Comparison of ENCODE assay signal across 12 cellular contexts in the genomic region with DNA sequence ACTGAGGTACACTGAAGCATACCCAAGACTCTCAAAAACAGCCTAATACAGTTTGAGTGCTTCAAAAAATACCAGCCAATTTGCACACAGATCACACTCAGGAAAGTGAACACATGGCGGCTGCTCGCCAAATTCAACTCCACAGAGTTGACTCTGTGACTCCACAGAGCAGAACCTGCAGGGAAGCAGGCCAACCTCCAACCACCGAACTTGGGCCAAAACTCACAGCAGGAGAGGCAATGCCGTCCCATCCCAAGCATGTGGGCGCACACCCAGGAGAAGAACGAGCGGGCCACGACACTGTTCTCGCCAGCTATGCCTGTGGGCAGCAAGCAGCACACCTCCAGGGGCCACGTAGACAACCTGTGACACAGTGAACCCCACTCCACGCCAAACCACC. TPM values are rescaled to one million over a fixed set of nuclear protein-coding genes. Genes with fewer than 3 reads are reported as not detected.
A peak's percentile ranks its signal among the peaks of the same experiment; 100 is the strongest.
DNase-seq lines count a peak whose midpoint lies in the region; ATAC-seq and TF ChIP-seq lines count a peak whose summit lies in the region.
"Had no signal": no experiment of that assay in that cellular context is flagged by ENCODE, and none has a peak within 500 bp of the region (broad histone marks: within the 10 kb centered on the region; RNA-seq: fewer than 3 reads in every experiment).

No MANE protein-coding gene starts in this region.

- peak overlapping the region; percentile 9 for H3K27ac Mint-ChIP-seq in endothelial cell (ENCODE audit: unreplicated experiment)
- peak overlapping the region; percentile 91 for H3K27ac Mint-ChIP-seq in osteocyte (ENCODE audit: unreplicated experiment)

- peaks cover 17 to 98% (median 49%) of the 10 kb centered on the region in 4 donors for H3K4me1 ChIP-seq in Peyer's patch

- peaks cover 11% of the 10 kb centered on the region for H3K4me1 Mint-ChIP-seq in endothelial cell (ENCODE audit: unreplicated experiment)
- peaks cover 73% of the 10 kb centered on the region for H3K4me1 Mint-ChIP-seq in osteocyte (ENCODE audit: unreplicated experiment)

- no peak overlapping the region for H3K4me3 Mint-ChIP-seq in endothelial cell (ENCODE audit: unreplicated experiment)
- no peak overlapping the region for H3K4me3 Mint-ChIP-seq in osteocyte (ENCODE audit: unreplicated experiment)

- H3K36me3 ChIP-seq in Peyer's patch = no peaks in the 10 kb centered on the region

- peaks cover 5% of the 10 kb centered on the region for H3K27me3 Mint-ChIP-seq in endothelial cell (ENCODE audit: unreplicated experiment)
- no peaks in the 10 kb centered on the region for H3K27me3 Mint-ChIP-seq in osteocyte (ENCODE audit: unreplicated experiment)

- H3K9me3 ChIP-seq in Peyer's patch = no peaks in the 10 kb centered on the region

- TF ChIP-seq CTCF in 22Rv1 (IDR thresholded peaks at IDR 0.05) (no peak), Peyer's patch (IDR thresholded peaks at IDR 0.05) (no peak), endothelial cell (IDR thresholded peaks at IDR 0.05; ENCODE audit: unreplicated experiment) (no peak), osteocyte (IDR thresholded peaks at IDR 0.05) (no peak)

- peak in 1 of 3 donors; percentile 46 for DNase-seq in Peyer's patch
- DNase-seq in endothelial cell (ENCODE audit: low spot score) = no peak
- no peak for DNase-seq in osteocyte (ENCODE audit: extremely low spot score, unreplicated experiment)
- no peak for DNase-seq in HK-2 (ENCODE audit: unreplicated experiment)
- DNase-seq in DMS114 treated with DMSO at 0.1 percent for 48 hours (lab: John Stamatoyannopoulos, UW; ENCODE audit: unreplicated experiment) = no peak
- DNase-seq: activated effector memory CD4-positive, alpha-beta T cell treated with Interleukin-2 at 50 U/mL for 16 hours; NCI-H1417 treated with DMSO at 0.1 percent for 48 hours; NCI-H774 had no signal

- H3K27me3 ChIP-seq in Peyer's patch = no peaks in the 10 kb centered on the region

- no peak for ATAC-seq in GM21825 (IDR thresholded peaks at IDR 0.05; ENCODE audit: unreplicated experiment)
- no peak for ATAC-seq in GM18858 (IDR thresholded peaks at IDR 0.05; ENCODE audit: unreplicated experiment)
- ATAC-seq: activated CD4-positive, CD25-positive, alpha-beta regulatory T cell treated with anti-CD3 and anti-CD28 coated beads, Interleukin-2, amount 50 U/mL, for 24 hours had no signal

- H3K4me3 ChIP-seq in Peyer's patch = no peak overlapping the region

- 0 out of 2 replicates have a peak overlapping the region, but pooled peaks have one; percentile 20 for H3K27ac ChIP-seq in 22Rv1
- H3K27ac ChIP-seq in Peyer's patch = peak overlapping the region in 3 of 4 donors; percentile 21 to 91 (median 38)

- no peaks in the 10 kb centered on the region for H3K9me3 Mint-ChIP-seq in endothelial cell (ENCODE audit: unreplicated experiment)
- H3K9me3 Mint-ChIP-seq in osteocyte (ENCODE audit: unreplicated experiment) = no peaks in the 10 kb centered on the region

- TF ChIP-seq POLR2A in Peyer's patch (IDR thresholded peaks at IDR 0.05) = no peak

- H3K36me3 Mint-ChIP-seq in endothelial cell (ENCODE audit: low read depth, unreplicated experiment) (peaks cover 7% of the 10 kb centered on the region), osteocyte (ENCODE audit: unreplicated experiment) (no peaks in the 10 kb centered on the region)

RNA-seq across cellular contexts. Expression of a gene that starts 21.1 kb away (rescaled TPM):
- total RNA-seq in Peyer's patch = 10 to 100 TPM; 18.9 to 49.5 (median 34.2) TPM
- total RNA-seq in endothelial cell (ENCODE audit: unreplicated experiment) = 11.0 TPM
- total RNA-seq in osteocyte = 17.6 and 18.3 TPM in 2 replicates

RNA-seq across cellular contexts. Expression of a gene that starts 42.6 kb away (rescaled TPM):
- total RNA-seq in Peyer's patch (100 to 1,000 TPM; 231 to 333 (median 264) TPM), endothelial cell (ENCODE audit: unreplicated experiment) (229 TPM), osteocyte (242 and 253 TPM in 2 replicates)

RNA-seq across cellular contexts. Expression of a gene that starts 56.9 kb away (rescaled TPM):
- total RNA-seq in Peyer's patch (100 to 1,000 TPM in 3 of 4 donors, 10 to 100 TPM in 1; 82.0 to 226 (median 142) TPM), endothelial cell (ENCODE audit: unreplicated experiment) (105 TPM), osteocyte (66.5 and 70.6 TPM in 2 replicates)
